Comparison of ENCODE assay signal across 21 cellular contexts in genomic region chr1:16986113-16986512, GRCh38. TPM values are rescaled to one million over a fixed set of nuclear protein-coding genes. Genes with fewer than 3 reads are reported as not detected.
DNase-seq lines count a peak whose midpoint lies in the region; ATAC-seq and TF ChIP-seq lines count a peak whose summit lies in the region.
"Had no signal": no experiment of that assay in that cellular context is flagged by ENCODE, and none has a peak within 500 bp of the region (broad histone marks: within the 10 kb centered on the region; RNA-seq: fewer than 3 reads in every experiment).

No MANE protein-coding gene starts in this region.

- H3K79me2 ChIP-seq in OCI-LY7 (ENCODE audit: insufficient read depth, low read depth, low read length) (no peaks in the 10 kb centered on the region), mammary epithelial cell (ENCODE audit: insufficient read depth, low read length) (no peaks in the 10 kb centered on the region), neural progenitor cell (ENCODE audit: low read depth) (no peaks in the 10 kb centered on the region)

- peaks cover 14% of the 10 kb centered on the region for H3F3A ChIP-seq in neural progenitor cell (ENCODE audit: low read depth)

- H3K4me2 ChIP-seq in BLaER1 (peak overlapping the region; percentile 39), OCI-LY7 (ENCODE audit: low read length) (no peak overlapping the region), mammary epithelial cell (ENCODE audit: insufficient read depth, low read depth, low read length) (no peak overlapping the region), neural progenitor cell (no peak overlapping the region)
- H3K4me2 ChIP-seq: PC-9 had no signal

- H3K27ac ChIP-seq in BLaER1 (no peak overlapping the region), OCI-LY7 (ENCODE audit: low read depth, low read length, poor library complexity, severe bottlenecking) (no peak overlapping the region), mammary epithelial cell (ENCODE audit: insufficient read depth, low read depth, low read length) (no peak overlapping the region), neural progenitor cell (no peak overlapping the region)
- H3K27ac ChIP-seq: PC-9 had no signal

- H3K9me3 ChIP-seq in BLaER1 (no peaks in the 10 kb centered on the region), OCI-LY7 (ENCODE audit: low read length) (no peaks in the 10 kb centered on the region), mammary epithelial cell (replicated peaks; ENCODE audit: insufficient read depth, low read length) (no peaks in the 10 kb centered on the region), neural progenitor cell (ENCODE audit: low read depth) (no peaks in the 10 kb centered on the region)

- intact Hi-C loops in OCI-LY7 (cut with micrococcal nuclease; ENCODE audit: unreplicated experiment) (no loop called here), mammary epithelial cell (cut with micrococcal nuclease) (no loop called here)

- no peak overlapping the region for H2AFZ ChIP-seq in OCI-LY7 (ENCODE audit: low read length)
- H2AFZ ChIP-seq in mammary epithelial cell (ENCODE audit: low read depth, low read length), result no peak overlapping the region
- no peak overlapping the region for H2AFZ ChIP-seq in neural progenitor cell (replicated peaks)
- H2AFZ ChIP-seq: PC-9 had no signal

- in situ Hi-C loops in mammary epithelial cell (cut with MboI; ENCODE audit: low sequenced_read_pairs in 2 of 2), result no loop called here

- H3K4me1 ChIP-seq in BLaER1 (peaks cover 18% of the 10 kb centered on the region), OCI-LY7 (ENCODE audit: insufficient read depth, low read length, poor library complexity, severe bottlenecking) (no peaks in the 10 kb centered on the region), mammary epithelial cell (ENCODE audit: insufficient read depth, low read length) (peaks cover 37% of the 10 kb centered on the region), neural progenitor cell (peaks cover 10% of the 10 kb centered on the region)

- H3K9ac ChIP-seq in BLaER1 (no peak overlapping the region), mammary epithelial cell (ENCODE audit: insufficient read depth, low read length) (no peak overlapping the region), neural progenitor cell (no peak overlapping the region)

- POLR2A ChIA-PET in OCI-LY7 (lab: Charles Lee), result no interaction called here
- POLR2A ChIA-PET in activated CD4-positive, alpha-beta memory T cell treated with anti-CD3 and anti-CD28 coated beads, Interleukin-2, amount 10 ng/mL, durations not matched to agents 7 days and 5 days (lab: Charles Lee), result interaction anchor here (1.2 kb wide), 1 partner anchor 24 kb away, joined by 3 read pairs; no protein-coding TSS in a partner anchor

- H3K4me3 ChIP-seq in BLaER1, result no peak overlapping the region
- no peak overlapping the region for H3K4me3 ChIP-seq in OCI-LY7 (ENCODE audit: low read depth, low read length, poor library complexity, severe bottlenecking)
- H3K4me3 ChIP-seq in mammary epithelial cell (replicated peaks in 1 of 3; ENCODE audit: insufficient read depth in 1 of 3, low read depth in 2 of 3, low read length in 3 of 3), result no peak overlapping the region
- no peak overlapping the region for H3K4me3 ChIP-seq in neural progenitor cell
- H3K4me3 ChIP-seq: PC-9 had no signal

- no peaks in the 10 kb centered on the region for H3K9me3 Mint-ChIP-seq in neural progenitor cell
- no peaks in the 10 kb centered on the region for H3K9me3 Mint-ChIP-seq in activated T-cell treated with anti-CD3 and anti-CD28 coated beads, Interleukin-2, amount 50 U/mL, for 4 hours
- no peaks in the 10 kb centered on the region for H3K9me3 Mint-ChIP-seq in activated CD4-positive, alpha-beta memory T cell treated with anti-CD3 and anti-CD28 coated beads, Interleukin-2, amount 10 ng/mL, durations not matched to agents 7 days and 5 days
- H3K9me3 Mint-ChIP-seq in activated naive CD8-positive, alpha-beta T cell treated with anti-CD3 and anti-CD28 coated beads, Interleukin-2, amount 50 U/mL, for 24 hours, result no peaks in the 10 kb centered on the region

- BruUV-seq in OCI-LY7 (replicated peaks; lab: Mats Ljungman, UMichigan) (TSS peak; percentile 65), mammary epithelial cell (replicated peaks; lab: Mats Ljungman, UMichigan) (TSS peak; percentile 45)

- 100% methylated on average over 2 of the region's 19 CpGs for WGBS in mammary epithelial cell (ENCODE audit: low coverage, missing lambda C conversion rate)

- DNase-seq in OCI-LY7 (ENCODE audit: low spot score) (no peak), mammary epithelial cell (no peak), neural progenitor cell (ENCODE audit: low spot score) (no peak)
- no peak for DNase-seq in activated T-cell treated with anti-CD3 and anti-CD28 coated beads, Interleukin-2, amount 50 U/mL, for 4 hours
- DNase-seq in activated CD4-positive, alpha-beta memory T cell treated with anti-CD3 and anti-CD28 coated beads, Interleukin-2, amount 10 ng/mL, durations not matched to agents 7 days and 5 days, result no peak
- DNase-seq in activated naive CD8-positive, alpha-beta T cell treated with anti-CD3 and anti-CD28 coated beads, Interleukin-2, amount 50 U/mL, for 24 hours, result no peak
- DNase-seq: 8988T; ACHN; CD4-positive, CD25-positive, alpha-beta regulatory T cell; DMS53; KBM-7; MM.1S; NCI-H2029; NCI-H446; NCI-H524 treated with DMSO at 0.1 percent for 48 hours; NCI-H774; PC-9; RPMI8226; SHP77 treated with DMSO at 0.1 percent for 48 hours had no signal

- peaks cover 22% of the 10 kb centered on the region for H3K4me1 Mint-ChIP-seq in neural progenitor cell
- H3K4me1 Mint-ChIP-seq in activated T-cell treated with anti-CD3 and anti-CD28 coated beads, Interleukin-2, amount 50 U/mL, for 4 hours (ENCODE audit: low read depth), result peaks cover 4% of the 10 kb centered on the region
- peaks cover under 1% of the 10 kb centered on the region for H3K4me1 Mint-ChIP-seq in activated CD4-positive, alpha-beta memory T cell treated with anti-CD3 and anti-CD28 coated beads, Interleukin-2, amount 10 ng/mL, durations not matched to agents 7 days and 5 days
- peaks cover 3% of the 10 kb centered on the region for H3K4me1 Mint-ChIP-seq in activated naive CD8-positive, alpha-beta T cell treated with anti-CD3 and anti-CD28 coated beads, Interleukin-2, amount 50 U/mL, for 24 hours

- ATAC-seq in GM18517 (IDR thresholded peaks at IDR 0.05; ENCODE audit: unreplicated experiment), result no peak
- ATAC-seq in activated T-cell treated with anti-CD3 and anti-CD28 coated beads, Interleukin-2, amount 50 U/mL, for 4 hours, result no peak
- no peak for ATAC-seq in activated naive CD8-positive, alpha-beta T cell treated with anti-CD3 and anti-CD28 coated beads, Interleukin-2, amount 50 U/mL, for 24 hours

- no peak for TF ChIP-seq CTCF in OCI-LY7 (conservative IDR thresholded peaks at IDR 0.05; ENCODE audit: low read length)
- no peak for TF ChIP-seq CTCF in mammary epithelial cell (conservative IDR thresholded peaks at IDR 0.05 in 1 of 2, IDR thresholded peaks at IDR 0.05 in 1 of 2; ENCODE audit: extremely low read depth in 1 of 2, insufficient read depth in 1 of 2, low read depth in 1 of 2, low read length in 2 of 2)
- TF ChIP-seq CTCF in neural progenitor cell (IDR thresholded peaks at IDR 0.05), result no peak

- dilution Hi-C loops in mammary epithelial cell (cut with HindIII; ENCODE audit: low sequenced_read_pairs), result no loop called here

- H3K36me3 ChIP-seq in BLaER1, result peaks cover 44% of the 10 kb centered on the region
- 0 out of 2 replicates have a peak, but pooled peaks cover 5% of the 10 kb centered on the region for H3K36me3 ChIP-seq in OCI-LY7 (ENCODE audit: insufficient read depth, low read length)
- peaks cover 3% of the 10 kb centered on the region for H3K36me3 ChIP-seq in mammary epithelial cell (ENCODE audit: insufficient read depth, low read length)
- H3K36me3 ChIP-seq in neural progenitor cell, result no peaks in the 10 kb centered on the region

- no peaks in the 10 kb centered on the region for H3K9me2 ChIP-seq in OCI-LY7 (ENCODE audit: insufficient read depth, low read length)

- H4K20me1 ChIP-seq in BLaER1 (no peaks in the 10 kb centered on the region), OCI-LY7 (ENCODE audit: insufficient read depth, low read length) (no peaks in the 10 kb centered on the region), mammary epithelial cell (ENCODE audit: insufficient read depth, low read length) (no peaks in the 10 kb centered on the region), neural progenitor cell (ENCODE audit: low read depth) (no peaks in the 10 kb centered on the region)

- H3K27me3 Mint-ChIP-seq in neural progenitor cell (ENCODE audit: insufficient read depth, low read depth), result peaks cover 3% of the 10 kb centered on the region
- H3K27me3 Mint-ChIP-seq in activated T-cell treated with anti-CD3 and anti-CD28 coated beads, Interleukin-2, amount 50 U/mL, for 4 hours (ENCODE audit: low read depth), result peaks cover 20% of the 10 kb centered on the region
- peaks cover 18% of the 10 kb centered on the region for H3K27me3 Mint-ChIP-seq in activated CD4-positive, alpha-beta memory T cell treated with anti-CD3 and anti-CD28 coated beads, Interleukin-2, amount 10 ng/mL, durations not matched to agents 7 days and 5 days
- H3K27me3 Mint-ChIP-seq in activated naive CD8-positive, alpha-beta T cell treated with anti-CD3 and anti-CD28 coated beads, Interleukin-2, amount 50 U/mL, for 24 hours, result peaks cover 14% of the 10 kb centered on the region

- CTCF ChIA-PET in OCI-LY7 (lab: Charles Lee; ENCODE audit: unreplicated experiment), result no interaction called here
- CTCF ChIA-PET in mammary epithelial cell (lab: Charles Lee; ENCODE audit: low non-redundant PET), result no interaction called here
- CTCF ChIA-PET in activated CD4-positive, alpha-beta memory T cell treated with anti-CD3 and anti-CD28 coated beads, Interleukin-2, amount 10 ng/mL, durations not matched to agents 7 days and 5 days (lab: Charles Lee), result interaction anchor here (0.6 to 1.1 kb wide), 2 partner anchors 25 to 58 kb away, joined by 3 to 7 read pairs; no protein-coding TSS in a partner anchor

- no peak overlapping the region for H3K4me3 Mint-ChIP-seq in neural progenitor cell
- H3K4me3 Mint-ChIP-seq in activated T-cell treated with anti-CD3 and anti-CD28 coated beads, Interleukin-2, amount 50 U/mL, for 4 hours, result no peak overlapping the region
- no peak overlapping the region for H3K4me3 Mint-ChIP-seq in activated CD4-positive, alpha-beta memory T cell treated with anti-CD3 and anti-CD28 coated beads, Interleukin-2, amount 10 ng/mL, durations not matched to agents 7 days and 5 days
- no peak overlapping the region for H3K4me3 Mint-ChIP-seq in activated naive CD8-positive, alpha-beta T cell treated with anti-CD3 and anti-CD28 coated beads, Interleukin-2, amount 50 U/mL, for 24 hours
- H3K4me3 Mint-ChIP-seq: CD4-positive, CD25-positive, alpha-beta regulatory T cell had no signal

- H3K27me3 ChIP-seq in BLaER1 (peaks cover 10% of the 10 kb centered on the region), mammary epithelial cell (ENCODE audit: insufficient read depth, low read length) (no peaks in the 10 kb centered on the region), neural progenitor cell (no peaks in the 10 kb centered on the region)

- H3K27ac Mint-ChIP-seq in neural progenitor cell, result peak overlapping the region; percentile 76
- no peak overlapping the region for H3K27ac Mint-ChIP-seq in activated CD4-positive, alpha-beta memory T cell treated with anti-CD3 and anti-CD28 coated beads, Interleukin-2, amount 10 ng/mL, durations not matched to agents 7 days and 5 days
- no peak overlapping the region for H3K27ac Mint-ChIP-seq in activated naive CD8-positive, alpha-beta T cell treated with anti-CD3 and anti-CD28 coated beads, Interleukin-2, amount 50 U/mL, for 24 hours
- H3K27ac Mint-ChIP-seq: CD4-positive, CD25-positive, alpha-beta regulatory T cell had no signal

- H3K36me3 Mint-ChIP-seq in neural progenitor cell, result peaks cover 3% of the 10 kb centered on the region
- peaks cover 12% of the 10 kb centered on the region for H3K36me3 Mint-ChIP-seq in activated T-cell treated with anti-CD3 and anti-CD28 coated beads, Interleukin-2, amount 50 U/mL, for 4 hours (ENCODE audit: insufficient read depth)
- peaks cover 11% of the 10 kb centered on the region for H3K36me3 Mint-ChIP-seq in activated CD4-positive, alpha-beta memory T cell treated with anti-CD3 and anti-CD28 coated beads, Interleukin-2, amount 10 ng/mL, durations not matched to agents 7 days and 5 days (ENCODE audit: low read depth)
- peaks cover 4% of the 10 kb centered on the region for H3K36me3 Mint-ChIP-seq in activated naive CD8-positive, alpha-beta T cell treated with anti-CD3 and anti-CD28 coated beads, Interleukin-2, amount 50 U/mL, for 24 hours (ENCODE audit: low read depth)

RNA-seq across cellular contexts. Expression of gene MFAP2, which starts 5.7 kb away (rescaled TPM):
- not detected in 2 replicates for total RNA-seq in OCI-LY7 (2014; rRNA removed; shearing (Covaris generic))
- total RNA-seq in OCI-LY7 (2022) (not detected in 2 replicates), mammary epithelial cell (10 to 100 TPM in 1 of 2 donors, 1 to 10 TPM in 1; 4.4 to 12.8 TPM), neural progenitor cell (ENCODE audit: low replicate concordance) (68.8 and 160 TPM in 2 replicates)
- polyA plus RNA-seq in mammary epithelial cell, result 3.6 TPM
- not detected for polyA minus RNA-seq in mammary epithelial cell
- under 1 TPM in 1 of 3 donors, not detected in 2; 0.26 TPM for total RNA-seq in activated T-cell treated with anti-CD3 and anti-CD28 coated beads, Interleukin-2, amount 50 U/mL, for 4 hours
- under 1 TPM in 1 of 2 experiments, not detected in 1; 0.25 TPM for total RNA-seq in activated CD4-positive, alpha-beta memory T cell treated with anti-CD3 and anti-CD28 coated beads, Interleukin-2, amount 10 ng/mL, durations not matched to agents 7 days and 5 days
- total RNA-seq: CD4-positive, CD25-positive, alpha-beta regulatory T cell had no signal
- polyA plus RNA-seq: CD4-positive, CD25-positive, alpha-beta regulatory T cell had no signal

RNA-seq across cellular contexts. Expression of gene ATP13A2, which starts 25.6 kb away (rescaled TPM):
- total RNA-seq in OCI-LY7 (2014; rRNA removed; shearing (Covaris generic)), result 25.0 and 28.1 TPM in 2 replicates
- total RNA-seq in OCI-LY7 (2022) (28.8 and 31.4 TPM in 2 replicates), mammary epithelial cell (100 to 1,000 TPM in 1 of 2 donors, 10 to 100 TPM in 1; 97.1 to 180 TPM), neural progenitor cell (ENCODE audit: low replicate concordance) (18.8 and 46.6 TPM in 2 replicates)
- polyA plus RNA-seq in mammary epithelial cell, result 80.2 TPM
- 162 TPM for polyA minus RNA-seq in mammary epithelial cell
- 10 to 100 TPM; 48.0 to 55.1 (median 48.3) TPM for total RNA-seq in activated T-cell treated with anti-CD3 and anti-CD28 coated beads, Interleukin-2, amount 50 U/mL, for 4 hours
- 10 to 100 TPM; 65.4 to 72.8 TPM for total RNA-seq in activated CD4-positive, alpha-beta memory T cell treated with anti-CD3 and anti-CD28 coated beads, Interleukin-2, amount 10 ng/mL, durations not matched to agents 7 days and 5 days

Comparison
In these comparisons a context has a peak if more than half of its experiments do, and no peak if none do; other contexts are left out.
1. RNA of gene MFAP2, which starts 5.7 kb away (total RNA-seq): 68.8 to 160 TPM in neural progenitor cell and 4.4 to 12.8 TPM in mammary epithelial cell; 0.25 TPM in activated CD4-positive, alpha-beta memory T cell treated with anti-CD3 and anti-CD28 coated beads, Interleukin-2, amount 10 ng/mL, durations not matched to agents 7 days and 5 days, 0.26 TPM in activated T-cell treated with anti-CD3 and anti-CD28 coated beads, Interleukin-2, amount 50 U/mL, for 4 hours and not detected in OCI-LY7; every median in the first group is over 4 times any median in the second.